In the genomic region with DNA sequence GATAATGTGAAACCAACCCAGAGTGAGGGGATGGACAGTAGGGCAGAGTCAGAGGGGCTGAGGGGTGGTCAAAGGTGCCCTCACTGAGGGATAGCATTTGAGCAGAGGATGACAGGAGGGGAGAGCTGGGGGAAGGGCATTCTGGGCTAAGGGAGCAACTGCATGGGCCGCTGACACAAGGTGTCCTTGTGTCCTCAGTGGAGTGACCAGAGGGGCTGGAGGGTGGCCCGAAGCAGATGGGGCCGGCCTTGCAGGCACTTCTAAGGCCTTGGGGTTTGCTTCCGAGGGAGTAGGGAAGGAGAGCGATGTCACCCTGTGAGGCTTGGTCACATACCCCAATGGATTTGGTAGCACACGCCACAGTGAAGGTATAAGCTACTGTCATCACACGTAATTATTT, we compare ENCODE assay signal across 1 cellular context.
TF ChIP-seq lines count a peak whose summit lies in the region.

No MANE protein-coding gene starts in this region.

TF ChIP-seq in GM23338, 12 proteins besides CTCF, POLR2A, EP300 and RAD21:
- TF ChIP-seq JUNB (IDR thresholded peaks at IDR 0.05; ENCODE audit: unreplicated experiment) (no peak), NANOG (IDR thresholded peaks at IDR 0.05; ENCODE audit: borderline replicate concordance) (no peak), STAT1 (IDR thresholded peaks at IDR 0.05; ENCODE audit: unreplicated experiment) (no peak), EZH2phosphoT487 (IDR thresholded peaks at IDR 0.05; ENCODE audit: unreplicated experiment) (no peak), POLR2AphosphoS5 (IDR thresholded peaks at IDR 0.05; ENCODE audit: low read depth) (no peak), CREB1 (CRISPR knock-in tag; IDR thresholded peaks at IDR 0.05; ENCODE audit: low read depth) (no peak), EZH2 (IDR thresholded peaks at IDR 0.05; ENCODE audit: low read depth, unreplicated experiment) (no peak), ZNF331 (CRISPR knock-in tag; IDR thresholded peaks at IDR 0.05; ENCODE audit: low read depth) (no peak), ZNF114 (CRISPR knock-in tag; IDR thresholded peaks at IDR 0.05) (no peak)
- TF ChIP-seq, protein P1, sequence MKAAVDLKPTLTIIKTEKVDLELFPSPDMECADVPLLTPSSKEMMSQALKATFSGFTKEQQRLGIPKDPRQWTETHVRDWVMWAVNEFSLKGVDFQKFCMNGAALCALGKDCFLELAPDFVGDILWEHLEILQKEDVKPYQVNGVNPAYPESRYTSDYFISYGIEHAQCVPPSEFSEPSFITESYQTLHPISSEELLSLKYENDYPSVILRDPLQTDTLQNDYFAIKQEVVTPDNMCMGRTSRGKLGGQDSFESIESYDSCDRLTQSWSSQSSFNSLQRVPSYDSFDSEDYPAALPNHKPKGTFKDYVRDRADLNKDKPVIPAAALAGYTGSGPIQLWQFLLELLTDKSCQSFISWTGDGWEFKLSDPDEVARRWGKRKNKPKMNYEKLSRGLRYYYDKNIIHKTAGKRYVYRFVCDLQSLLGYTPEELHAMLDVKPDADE (IDR thresholded peaks at IDR 0.05): no peak
- TF ChIP-seq, protein P2, sequence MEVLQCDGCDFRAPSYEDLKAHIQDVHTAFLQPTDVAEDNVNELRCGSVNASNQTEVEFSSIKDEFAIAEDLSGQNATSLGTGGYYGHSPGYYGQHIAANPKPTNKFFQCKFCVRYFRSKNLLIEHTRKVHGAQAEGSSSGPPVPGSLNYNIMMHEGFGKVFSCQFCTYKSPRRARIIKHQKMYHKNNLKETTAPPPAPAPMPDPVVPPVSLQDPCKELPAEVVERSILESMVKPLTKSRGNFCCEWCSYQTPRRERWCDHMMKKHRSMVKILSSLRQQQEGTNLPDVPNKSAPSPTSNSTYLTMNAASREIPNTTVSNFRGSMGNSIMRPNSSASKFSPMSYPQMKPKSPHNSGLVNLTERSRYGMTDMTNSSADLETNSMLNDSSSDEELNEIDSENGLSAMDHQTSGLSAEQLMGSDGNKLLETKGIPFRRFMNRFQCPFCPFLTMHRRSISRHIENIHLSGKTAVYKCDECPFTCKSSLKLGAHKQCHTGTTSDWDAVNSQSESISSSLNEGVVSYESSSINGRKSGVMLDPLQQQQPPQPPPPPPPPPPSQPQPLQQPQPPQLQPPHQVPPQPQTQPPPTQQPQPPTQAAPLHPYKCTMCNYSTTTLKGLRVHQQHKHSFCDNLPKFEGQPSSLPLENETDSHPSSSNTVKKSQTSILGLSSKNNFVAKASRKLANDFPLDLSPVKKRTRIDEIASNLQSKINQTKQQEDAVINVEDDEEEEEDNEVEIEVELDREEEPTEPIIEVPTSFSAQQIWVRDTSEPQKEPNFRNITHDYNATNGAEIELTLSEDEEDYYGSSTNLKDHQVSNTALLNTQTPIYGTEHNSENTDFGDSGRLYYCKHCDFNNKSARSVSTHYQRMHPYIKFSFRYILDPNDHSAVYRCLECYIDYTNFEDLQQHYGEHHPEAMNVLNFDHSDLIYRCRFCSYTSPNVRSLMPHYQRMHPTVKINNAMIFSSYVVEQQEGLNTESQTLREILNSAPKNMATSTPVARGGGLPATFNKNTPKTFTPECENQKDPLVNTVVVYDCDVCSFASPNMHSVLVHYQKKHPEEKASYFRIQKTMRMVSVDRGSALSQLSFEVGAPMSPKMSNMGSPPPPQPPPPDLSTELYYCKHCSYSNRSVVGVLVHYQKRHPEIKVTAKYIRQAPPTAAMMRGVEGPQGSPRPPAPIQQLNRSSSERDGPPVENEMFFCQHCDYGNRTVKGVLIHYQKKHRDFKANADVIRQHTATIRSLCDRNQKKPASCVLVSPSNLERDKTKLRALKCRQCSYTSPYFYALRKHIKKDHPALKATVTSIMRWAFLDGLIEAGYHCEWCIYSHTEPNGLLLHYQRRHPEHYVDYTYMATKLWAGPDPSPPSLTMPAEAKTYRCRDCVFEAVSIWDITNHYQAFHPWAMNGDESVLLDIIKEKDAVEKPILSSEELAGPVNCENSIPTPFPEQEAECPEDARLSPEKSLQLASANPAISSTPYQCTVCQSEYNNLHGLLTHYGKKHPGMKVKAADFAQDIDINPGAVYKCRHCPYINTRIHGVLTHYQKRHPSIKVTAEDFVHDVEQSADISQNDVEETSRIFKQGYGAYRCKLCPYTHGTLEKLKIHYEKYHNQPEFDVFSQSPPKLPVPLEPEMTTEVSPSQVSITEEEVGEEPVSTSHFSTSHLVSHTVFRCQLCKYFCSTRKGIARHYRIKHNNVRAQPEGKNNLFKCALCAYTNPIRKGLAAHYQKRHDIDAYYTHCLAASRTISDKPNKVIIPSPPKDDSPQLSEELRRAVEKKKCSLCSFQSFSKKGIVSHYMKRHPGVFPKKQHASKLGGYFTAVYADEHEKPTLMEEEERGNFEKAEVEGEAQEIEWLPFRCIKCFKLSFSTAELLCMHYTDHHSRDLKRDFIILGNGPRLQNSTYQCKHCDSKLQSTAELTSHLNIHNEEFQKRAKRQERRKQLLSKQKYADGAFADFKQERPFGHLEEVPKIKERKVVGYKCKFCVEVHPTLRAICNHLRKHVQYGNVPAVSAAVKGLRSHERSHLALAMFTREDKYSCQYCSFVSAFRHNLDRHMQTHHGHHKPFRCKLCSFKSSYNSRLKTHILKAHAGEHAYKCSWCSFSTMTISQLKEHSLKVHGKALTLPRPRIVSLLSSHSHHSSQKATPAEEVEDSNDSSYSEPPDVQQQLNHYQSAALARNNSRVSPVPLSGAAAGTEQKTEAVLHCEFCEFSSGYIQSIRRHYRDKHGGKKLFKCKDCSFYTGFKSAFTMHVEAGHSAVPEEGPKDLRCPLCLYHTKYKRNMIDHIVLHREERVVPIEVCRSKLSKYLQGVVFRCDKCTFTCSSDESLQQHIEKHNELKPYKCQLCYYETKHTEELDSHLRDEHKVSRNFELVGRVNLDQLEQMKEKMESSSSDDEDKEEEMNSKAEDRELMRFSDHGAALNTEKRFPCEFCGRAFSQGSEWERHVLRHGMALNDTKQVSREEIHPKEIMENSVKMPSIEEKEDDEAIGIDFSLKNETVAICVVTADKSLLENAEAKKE (CRISPR knock-in tag; IDR thresholded peaks at IDR 0.05): no peak
